In genomic region chr17:73201215-73202069, GRCh38 we compare ENCODE assay signal across 1 cellular context.
TF ChIP-seq lines count a peak whose summit lies in the region.

No MANE protein-coding gene starts in this region.

TF ChIP-seq in liver, 16 proteins besides CTCF, POLR2A, EP300 and RAD21 (continued from another document):
- TF ChIP-seq SP1 (IDR thresholded peaks at IDR 0.05) (peak; percentile 93), GABPA (IDR thresholded peaks at IDR 0.05 in 1 of 2, conservative IDR thresholded peaks at IDR 0.05 in 1 of 2) (peak in 1 of 2 donors; percentile 64), YY1 (IDR thresholded peaks at IDR 0.05) (peak; percentile 89), NR2F2 (IDR thresholded peaks at IDR 0.05) (peak; percentile 72), ZBTB33 (IDR thresholded peaks at IDR 0.05) (peak; percentile 37), FOXA2 (IDR thresholded peaks at IDR 0.05) (peak; percentile 94)
